9 cellular contexts compared by ENCODE assay signal in genomic region chr5:5340206-5340729, GRCh38.
DNase-seq lines count a peak whose midpoint lies in the region; ATAC-seq and TF ChIP-seq lines count a peak whose summit lies in the region.
"Had no signal": no experiment of that assay in that cellular context is flagged by ENCODE, and none has a peak within 500 bp of the region (broad histone marks: within the 10 kb centered on the region; RNA-seq: fewer than 3 reads in every experiment).

No MANE protein-coding gene starts in this region.

- peak overlapping the region; percentile 34 for H3K9ac ChIP-seq in PC-3 (ENCODE audit: low read length)

- H3K4me1 ChIP-seq in PC-3 (ENCODE audit: insufficient read depth, low read length) = peaks cover 57% of the 10 kb centered on the region
- H3K4me1 ChIP-seq: right lobe of liver had no signal

- CTCF ChIA-PET in PC-3 (lab: Charles Lee) = interaction anchor here (0.5 kb wide), 1 partner anchor 199 kb away, joined by 3 read pairs; no protein-coding TSS in a partner anchor

- H2AFZ ChIP-seq in PC-3 (ENCODE audit: low read length) = peak overlapping the region; percentile 44

- TF ChIP-seq CTCF in PC-3 (conservative IDR thresholded peaks at IDR 0.05; ENCODE audit: low read depth, low read length) = peak; percentile 76

- H3K4me3 ChIP-seq in PC-3 (ENCODE audit: low read length) = no peak overlapping the region
- H3K4me3 ChIP-seq: right lobe of liver had no signal

- POLR2A ChIA-PET in PC-3 (lab: Charles Lee; ENCODE audit: unreplicated experiment) = no interaction called here

- H3K9me3 ChIP-seq in PC-3 (ENCODE audit: low read length) = no peaks in the 10 kb centered on the region
- H3K9me3 ChIP-seq: right lobe of liver had no signal

- H3K4me2 ChIP-seq in PC-3 (ENCODE audit: low read length) = peak overlapping the region; percentile 35

- H3K4me1 Mint-ChIP-seq in activated T-helper 2 cell treated with anti-CD3 and anti-CD28 coated beads, Interferon-gamma antibody, Interleukin-2, Interleukin-4, amounts not matched to agents 10 μg/mL and 5 μg/mL and 100 μg/mL, durations not matched to agents 14 hours and 24 hours and 36 hours (ENCODE audit: low read depth) = no peaks in the 10 kb centered on the region

- no peaks in the 10 kb centered on the region for H3K36me3 Mint-ChIP-seq in activated T-helper 2 cell treated with anti-CD3 and anti-CD28 coated beads, Interferon-gamma antibody, Interleukin-2, Interleukin-4, amounts not matched to agents 10 μg/mL and 5 μg/mL and 100 μg/mL, durations not matched to agents 14 hours and 24 hours and 36 hours (ENCODE audit: low read depth)

- no peaks in the 10 kb centered on the region for H4K20me1 ChIP-seq in PC-3 (ENCODE audit: low read length)

- peaks cover 2% of the 10 kb centered on the region for H3K9me3 Mint-ChIP-seq in activated T-helper 2 cell treated with anti-CD3 and anti-CD28 coated beads, Interferon-gamma antibody, Interleukin-2, Interleukin-4, amounts not matched to agents 10 μg/mL and 5 μg/mL and 100 μg/mL, durations not matched to agents 14 hours and 24 hours and 36 hours

- H3K36me3 ChIP-seq in PC-3 (ENCODE audit: low read depth, low read length) = no peaks in the 10 kb centered on the region
- H3K36me3 ChIP-seq: right lobe of liver had no signal

- no peaks in the 10 kb centered on the region for H3K27me3 Mint-ChIP-seq in activated T-helper 2 cell treated with anti-CD3 and anti-CD28 coated beads, Interferon-gamma antibody, Interleukin-2, Interleukin-4, amounts not matched to agents 10 μg/mL and 5 μg/mL and 100 μg/mL, durations not matched to agents 14 hours and 24 hours and 36 hours (ENCODE audit: low read depth)

- ATAC-seq in PC-3 (peak; percentile 73), HG02870 (IDR thresholded peaks at IDR 0.05; ENCODE audit: unreplicated experiment) (no peak)

- H3K4me3 Mint-ChIP-seq in activated T-helper 2 cell treated with anti-CD3 and anti-CD28 coated beads, Interferon-gamma antibody, Interleukin-2, Interleukin-4, amounts not matched to agents 10 μg/mL and 5 μg/mL and 100 μg/mL, durations not matched to agents 14 hours and 24 hours and 36 hours (ENCODE audit: low read depth) = no peak overlapping the region

- H3K79me2 ChIP-seq in PC-3 (ENCODE audit: low read length) = no peaks in the 10 kb centered on the region

- H3K27ac Mint-ChIP-seq in activated T-helper 2 cell treated with anti-CD3 and anti-CD28 coated beads, Interferon-gamma antibody, Interleukin-2, Interleukin-4, amounts not matched to agents 10 μg/mL and 5 μg/mL and 100 μg/mL, durations not matched to agents 14 hours and 24 hours and 36 hours = no peak overlapping the region

- H3K9me2 ChIP-seq in PC-3 (replicated peaks; ENCODE audit: low read length) = no peaks in the 10 kb centered on the region

- no TSS peak for BruUV-seq in PC-3 (replicated peaks; lab: Mats Ljungman, UMichigan)

- intact Hi-C loops in PC-3 (cut with micrococcal nuclease) = loop anchor here (1.0 kb wide), 1 partner anchor 199 kb away; no protein-coding TSS in a partner anchor
- intact Hi-C loops in activated T-helper 2 cell treated with anti-CD3 and anti-CD28 coated beads, Interferon-gamma antibody, Interleukin-2, Interleukin-4, amounts not matched to agents 10 μg/mL and 5 μg/mL and 100 μg/mL, durations not matched to agents 14 hours and 24 hours and 36 hours (cut with micrococcal nuclease) = no loop called here

- peak overlapping the region; percentile 69 for H3K27ac ChIP-seq in PC-3 (ENCODE audit: low read length)
- H3K27ac ChIP-seq: right lobe of liver had no signal

- peak; percentile 93 for DNase-seq in AG20443 (ENCODE audit: low spot score)
- peak; percentile 95 for DNase-seq in PC-3
- peak; percentile 90 for DNase-seq in fibroblast of gingiva (ENCODE audit: low read depth)
- peak; percentile 88 for DNase-seq in non-pigmented ciliary epithelial cell (ENCODE audit: low read depth)
- no peak for DNase-seq in NCI-H1105 (lab: John Stamatoyannopoulos, UW)
- no peak for DNase-seq in NCI-H345 (lab: John Stamatoyannopoulos, UW)
- DNase-seq in activated T-helper 2 cell treated with anti-CD3 and anti-CD28 coated beads, Interferon-gamma antibody, Interleukin-2, Interleukin-4, amounts not matched to agents 10 μg/mL and 5 μg/mL and 100 μg/mL, durations not matched to agents 14 hours and 24 hours and 36 hours (ENCODE audit: low spot score) = no peak
- DNase-seq: right lobe of liver had no signal

- no peaks in the 10 kb centered on the region for H3K27me3 ChIP-seq in PC-3 (ENCODE audit: low read length)
- H3K27me3 ChIP-seq: right lobe of liver had no signal

- H3F3A ChIP-seq in PC-3 (ENCODE audit: low read length, unreplicated experiment) = peaks cover 9% of the 10 kb centered on the region

Comparison
In these comparisons a context has a peak if more than half of its experiments do, and no peak if none do; other contexts are left out.
1. DNase-seq: peak in AG20443 (single experiment), PC-3 (single experiment), fibroblast of gingiva (single experiment) and non-pigmented ciliary epithelial cell (single experiment); none in NCI-H1105 (single experiment), NCI-H345 (single experiment) and activated T-helper 2 cell treated with anti-CD3 and anti-CD28 coated beads, Interferon-gamma antibody, Interleukin-2, Interleukin-4, amounts not matched to agents 10 μg/mL and 5 μg/mL and 100 μg/mL, durations not matched to agents 14 hours and 24 hours and 36 hours (single experiment).